8 cellular contexts compared by ENCODE assay signal in the genomic region with DNA sequence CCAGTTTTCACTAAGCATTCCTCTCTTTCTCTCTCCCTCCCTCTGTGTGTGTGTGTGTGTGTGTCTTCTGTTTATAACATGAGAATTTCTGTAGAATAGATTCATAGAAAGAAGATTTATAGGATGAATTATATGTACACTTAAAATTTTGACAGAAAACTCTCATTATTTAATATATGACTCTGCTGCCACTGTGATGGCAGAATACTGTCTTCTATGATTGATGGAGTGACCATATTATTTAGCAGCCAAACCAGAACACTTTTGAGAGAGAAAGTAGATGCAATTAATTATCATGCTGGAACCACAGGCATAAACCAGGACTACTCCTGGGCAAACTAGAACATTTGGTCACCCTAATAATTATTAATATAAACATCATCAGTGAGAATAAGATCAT. TPM values are rescaled to one million over a fixed set of nuclear protein-coding genes. Genes with fewer than 3 reads are reported as not detected.
"Had no signal": no experiment of that assay in that cellular context is flagged by ENCODE, and none has a peak within 500 bp of the region (broad histone marks: within the 10 kb centered on the region; RNA-seq: fewer than 3 reads in every experiment).

No MANE protein-coding gene starts in this region.

- H3K27ac Mint-ChIP-seq: GM23338, H9, IgD-negative memory B cell had no signal

- H3K4me3 Mint-ChIP-seq: GM23338, H9, IgD-negative memory B cell had no signal

- DNase-seq: H9, HCEC 1CT, KG1 had no signal

- H3K27ac ChIP-seq: HL-60 had no signal

- H3K36me3 Mint-ChIP-seq: IgD-negative memory B cell had no signal

- H3K4me1 Mint-ChIP-seq: GM23338, IgD-negative memory B cell had no signal

- H3K4me3 ChIP-seq: GM23338 had no signal

- H3K9me3 Mint-ChIP-seq: GM23338, H9, IgD-negative memory B cell had no signal

RNA-seq across cellular contexts. Expression of a gene that starts 38.8 kb away (rescaled TPM):
- total RNA-seq: GM23338, H1, H9, HepG2 had no signal
- polyA plus RNA-seq: GM23338, H1, IgD-negative memory B cell had no signal
